16 cellular contexts compared by ENCODE assay signal in the genomic region with DNA sequence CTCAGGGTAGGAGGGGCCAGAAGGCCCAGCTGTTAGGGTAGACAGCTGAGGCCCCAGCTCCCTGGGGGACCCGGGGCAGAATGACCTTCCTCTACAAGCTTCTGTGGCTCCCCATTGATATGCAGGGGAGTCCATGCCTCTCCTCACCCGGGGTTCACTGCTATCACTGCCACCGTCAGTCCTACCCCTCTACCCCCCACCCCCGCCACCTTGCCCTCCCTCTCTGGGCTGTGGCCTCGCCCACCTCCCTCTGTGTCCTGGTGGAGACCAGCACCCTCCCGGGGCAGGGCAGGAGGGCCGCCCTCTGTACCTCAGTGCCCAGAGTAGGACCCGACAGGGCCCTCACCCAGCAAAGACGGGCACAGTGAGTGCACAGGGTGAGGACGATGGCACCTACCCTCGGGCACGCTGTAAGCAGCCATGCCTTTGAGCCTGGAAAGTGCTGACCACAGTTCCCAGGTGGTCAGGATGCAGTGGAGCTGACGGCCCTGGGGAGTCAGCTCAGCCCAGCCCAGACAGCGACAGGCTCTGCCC.
"Had no signal": no experiment of that assay in that cellular context is flagged by ENCODE, and none has a peak within 500 bp of the region (broad histone marks: within the 10 kb centered on the region; RNA-seq: fewer than 3 reads in every experiment).

No MANE protein-coding gene starts in this region.

- H3K4me1 ChIP-seq: adrenal gland, left lung, transverse colon had no signal

- H3K27me3 ChIP-seq: adrenal gland, cardiac muscle cell, right atrium auricular region, vagina had no signal

- H3K27ac ChIP-seq: adrenal gland, cardiac muscle cell, hepatocyte, left lung, neutrophil, right atrium auricular region, skin epidermis, transverse colon, vagina had no signal

- DNase-seq: activated CD4-positive, alpha-beta memory T cell treated with anti-CD3 and anti-CD28 coated beads, Interleukin-2, amount 10 ng/mL, durations not matched to agents 7 days and 5 days; activated CD4-positive, alpha-beta T cell treated with anti-CD3 and anti-CD28 coated beads for 4 hours; activated effector memory CD4-positive, alpha-beta T cell treated with anti-CD3 and anti-CD28 coated beads, Interleukin-2, amount 50 U/mL, for 16 hours; activated T-cell treated with anti-CD3 and anti-CD28 coated beads, Interleukin-2, amount 50 U/mL, for 4 hours; adrenal gland; left lung; mucosa of descending colon; naive thymus-derived CD4-positive, alpha-beta T cell; transverse colon had no signal

- H2AFZ ChIP-seq: hepatocyte had no signal

- H3K4me2 ChIP-seq: hepatocyte had no signal

- H3K9me3 ChIP-seq: adrenal gland, esophagus muscularis mucosa, left lung, mucosa of descending colon, neutrophil, right atrium auricular region, transverse colon, vagina had no signal

- H3K36me3 ChIP-seq: adrenal gland, cardiac muscle cell, esophagus muscularis mucosa, left lung, neutrophil, right atrium auricular region, transverse colon, vagina had no signal

- H3K4me3 ChIP-seq: adrenal gland, cardiac muscle cell, hepatocyte, left lung, mucosa of descending colon, right atrium auricular region, skin epidermis, transverse colon, vagina had no signal

- ATAC-seq: activated T-cell treated with anti-CD3 and anti-CD28 coated beads, Interleukin-2, amount 50 U/mL, for 4 hours; left lung; mucosa of descending colon; naive thymus-derived CD4-positive, alpha-beta T cell had no signal
